9 cellular contexts compared by ENCODE assay signal in the genomic region with DNA sequence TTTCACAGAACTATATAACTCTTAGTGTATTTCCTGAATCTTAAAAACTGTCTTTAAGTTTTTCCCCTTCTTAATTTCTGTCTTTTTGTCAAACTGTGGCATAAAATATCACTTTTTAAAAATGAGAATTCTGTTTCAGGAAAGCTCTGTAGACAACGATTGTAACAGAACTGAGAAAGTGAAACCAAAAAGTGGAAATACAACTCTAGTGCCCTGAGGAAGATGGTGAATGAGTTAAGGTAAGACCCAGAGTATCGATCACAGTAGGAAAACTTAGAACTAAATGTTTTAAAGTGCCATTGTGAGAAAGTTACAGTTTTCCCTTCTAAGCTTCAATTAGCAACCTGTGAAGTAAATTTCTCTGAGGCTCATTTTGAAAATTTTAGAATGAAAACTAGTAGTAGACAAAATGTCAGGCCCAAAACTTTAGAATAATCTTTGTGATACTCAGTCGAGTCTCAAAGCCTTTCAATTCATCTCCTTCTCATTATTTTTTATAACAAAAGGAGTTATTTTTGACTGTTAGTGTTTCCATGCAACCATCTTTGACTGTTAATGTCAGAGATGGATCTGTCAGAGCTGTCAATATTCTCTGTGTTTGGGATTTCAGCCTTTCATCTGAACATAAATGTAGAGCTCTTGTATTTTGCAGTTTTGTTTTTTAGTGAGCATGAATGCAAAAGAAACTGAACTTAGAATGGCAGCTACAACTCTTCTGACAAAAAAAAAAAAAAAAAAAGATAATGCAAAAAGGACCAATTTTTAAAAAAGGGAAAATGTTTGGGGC. TPM values are rescaled to one million over a fixed set of nuclear protein-coding genes. Genes with fewer than 3 reads are reported as not detected.
DNase-seq lines count a peak whose midpoint lies in the region; ATAC-seq and TF ChIP-seq lines count a peak whose summit lies in the region.
"Had no signal": no experiment of that assay in that cellular context is flagged by ENCODE, and none has a peak within 500 bp of the region (broad histone marks: within the 10 kb centered on the region; RNA-seq: fewer than 3 reads in every experiment).

No MANE protein-coding gene starts in this region.

- no peaks in the 10 kb centered on the region; the same call in 1 of the 2 replicates for H3K9me2 ChIP-seq in DOHH2 (replicated peaks; ENCODE audit: control insufficient read depth, low read length)

- H4K20me1 ChIP-seq in DOHH2 (ENCODE audit: control insufficient read depth, insufficient read depth, low read depth, low read length), result no peaks in the 10 kb centered on the region

- H3K36me3 ChIP-seq in DOHH2 (ENCODE audit: control insufficient read depth, low read length) (no peaks in the 10 kb centered on the region), sigmoid colon (no peaks in the 10 kb centered on the region)

- WGBS in sigmoid colon, 2 donors, result 44 to 46% methylated on average over 3 of the region's 3 CpGs

- TF ChIP-seq EP300 in sigmoid colon (IDR thresholded peaks at IDR 0.05), result no peak

- H3K27me3 ChIP-seq in DOHH2 (ENCODE audit: control insufficient read depth, low read length) (no peaks in the 10 kb centered on the region), sigmoid colon (no peaks in the 10 kb centered on the region)

- DNase-seq in KBM-7 (peak; percentile 9), epithelial cell of proximal tubule (ENCODE audit: low read depth) (no peak), NCI-H2196 treated with DMSO at 0.1 percent for 48 hours (lab: John Stamatoyannopoulos, UW; ENCODE audit: unreplicated experiment) (no peak), sigmoid colon (no peak), SHP77 (lab: John Stamatoyannopoulos, UW) (no peak)
- no peak for DNase-seq in stimulated activated naive CD8-positive, alpha-beta T cell treated with anti-CD3 and anti-CD28 coated beads, Interleukin-15, Interleukin-2, amounts not matched to agents 100 U/mL and 50 U/mL, for 24 hours

- H3F3A ChIP-seq in DOHH2 (ENCODE audit: control insufficient read depth, insufficient read depth), result no peaks in the 10 kb centered on the region

- intact Hi-C loops in sigmoid colon (cut with DNase I), result no loop called here

- TF ChIP-seq CTCF in DOHH2 (IDR thresholded peaks at IDR 0.05; ENCODE audit: low read depth, low read length, poor library complexity, severe bottlenecking) (no peak), epithelial cell of proximal tubule (conservative IDR thresholded peaks at IDR 0.05; ENCODE audit: low read depth, low read length) (no peak), sigmoid colon (IDR thresholded peaks at IDR 0.05) (no peak)

- H3K27ac ChIP-seq in DOHH2 (ENCODE audit: low read depth, low read length) (no peak overlapping the region), sigmoid colon (no peak overlapping the region)
- H3K27ac ChIP-seq: epithelial cell of prostate had no signal

- no peak for TF ChIP-seq POLR2A in sigmoid colon (IDR thresholded peaks at IDR 0.05)

- H3K4me3 ChIP-seq in DOHH2 (ENCODE audit: low read length) (0 out of 2 replicates have a peak overlapping the region, but pooled peaks have one; percentile 13), epithelial cell of proximal tubule (ENCODE audit: low read depth, low read length) (peak overlapping the region; percentile 17), sigmoid colon (peak overlapping the region in 2 of 4 donors; percentile 5 to 14)

- peak; percentile 83 for ATAC-seq in GM21390 (IDR thresholded peaks at IDR 0.05; ENCODE audit: unreplicated experiment)
- ATAC-seq in stimulated activated naive CD8-positive, alpha-beta T cell treated with anti-CD3 and anti-CD28 coated beads, Interleukin-15, Interleukin-2, amounts not matched to agents 100 U/mL and 50 U/mL, for 24 hours, result no peak

- H3K4me1 ChIP-seq in DOHH2 (ENCODE audit: control insufficient read depth, low read length), result no peaks in the 10 kb centered on the region
- no peaks in the 10 kb centered on the region for H3K4me1 ChIP-seq in sigmoid colon

- peak overlapping the region; percentile 42; the same call in 1 of the 2 replicates for H3K4me2 ChIP-seq in DOHH2 (ENCODE audit: low read length)

- in situ Hi-C loops in KBM-7 (cut with MboI; ENCODE audit: low pct_unique_long_range_greater_than_20kb, low sequenced_read_pairs), result no loop called here

- H3K9me3 ChIP-seq in DOHH2 (ENCODE audit: control insufficient read depth, insufficient read depth, low read length) (no peaks in the 10 kb centered on the region), sigmoid colon (no peaks in the 10 kb centered on the region)

- no peaks in the 10 kb centered on the region for H3K79me2 ChIP-seq in DOHH2 (ENCODE audit: control insufficient read depth, low read length)

RNA-seq across cellular contexts. Expression of a gene that starts 19.0 kb away (rescaled TPM):
- not detected in 2 replicates for total RNA-seq in epithelial cell of proximal tubule
- under 1 TPM in 1 of 4 donors, not detected in 3; under 0.01 TPM for total RNA-seq in sigmoid colon
- polyA plus RNA-seq in sigmoid colon, result 1 to 10 TPM in 1 of 3 donors, not detected in 2; 1.2 TPM
